In the genomic region with DNA sequence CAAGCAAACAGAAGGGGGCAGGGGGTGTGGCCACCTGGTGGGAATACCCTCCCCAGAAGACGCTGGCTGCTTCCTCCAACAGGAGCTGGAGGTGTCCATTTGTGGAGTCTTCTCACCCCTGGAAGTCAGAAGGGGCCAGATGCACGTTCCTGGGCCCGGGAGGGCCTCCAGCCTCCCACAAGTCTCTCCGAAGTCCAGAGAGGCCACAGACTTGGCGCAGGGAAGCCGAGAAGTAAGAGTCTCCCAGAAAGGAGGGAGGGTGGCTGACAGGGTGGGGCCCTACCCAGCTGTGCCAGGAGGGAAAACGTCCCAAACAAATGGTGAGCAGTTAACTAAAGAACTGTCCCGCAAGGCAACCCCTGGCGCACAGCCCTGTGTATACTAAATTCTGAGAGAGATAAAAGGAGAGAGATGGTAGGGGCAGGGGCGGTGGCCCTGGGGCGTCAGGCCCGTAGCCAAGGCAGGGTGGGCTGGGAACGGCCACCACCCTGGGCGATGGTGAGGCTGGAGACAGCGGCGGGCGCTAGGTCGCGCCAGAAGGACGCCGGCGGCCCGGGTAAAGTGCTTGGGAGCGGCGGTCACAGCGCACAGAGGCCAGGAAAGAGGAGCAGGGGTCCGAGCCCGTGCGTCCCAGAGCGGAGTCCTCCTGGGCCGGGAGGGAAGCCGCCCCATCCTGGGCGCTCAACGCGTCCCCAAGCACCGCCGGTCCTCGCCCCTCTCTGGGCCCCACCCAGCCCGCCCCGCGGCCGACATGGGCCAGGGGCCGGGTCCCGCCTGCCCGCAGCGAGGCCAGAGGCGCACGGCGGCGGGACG, we compare ENCODE assay signal across 9 cellular contexts. TPM values are rescaled to one million over a fixed set of nuclear protein-coding genes. Genes with fewer than 3 reads are reported as not detected.
A peak's percentile ranks its signal among the peaks of the same experiment; 100 is the strongest.
DNase-seq lines count a peak whose midpoint lies in the region; ATAC-seq and TF ChIP-seq lines count a peak whose summit lies in the region.
"Had no signal": no experiment of that assay in that cellular context is flagged by ENCODE, and none has a peak within 500 bp of the region (broad histone marks: within the 10 kb centered on the region; RNA-seq: fewer than 3 reads in every experiment).

No MANE protein-coding gene starts in this region.

- 5% methylated on average over 10 of the region's 51 CpGs for WGBS in esophagus muscularis mucosa
- WGBS in prostate gland, result 4% methylated on average over 44 of the region's 51 CpGs

- H3K4me3 ChIP-seq in esophagus muscularis mucosa (peak overlapping the region; percentile 50 to 63 (median 51)), prostate gland (peak overlapping the region; percentile 10 to 21)

- H3K27ac ChIP-seq in esophagus muscularis mucosa (replicated peaks in 1 of 4), result peak overlapping the region; percentile 30 to 47 (median 38)
- no peak overlapping the region for H3K27ac ChIP-seq in prostate gland
- H3K27ac ChIP-seq: uterus had no signal

- TF ChIP-seq POLR2A in esophagus muscularis mucosa (IDR thresholded peaks at IDR 0.05; ENCODE audit: low read depth) (no peak), prostate gland (IDR thresholded peaks at IDR 0.05) (no peak)

- ATAC-seq in GM21529 (IDR thresholded peaks at IDR 0.05; ENCODE audit: unreplicated experiment), result no peak
- ATAC-seq in GM18870 (IDR thresholded peaks at IDR 0.05; ENCODE audit: unreplicated experiment), result no peak
- ATAC-seq in HG02885 (IDR thresholded peaks at IDR 0.05; ENCODE audit: poor library complexity, unreplicated experiment), result no peak

- no peak for TF ChIP-seq EP300 in esophagus muscularis mucosa (IDR thresholded peaks at IDR 0.05)

- H3K9me3 ChIP-seq in esophagus muscularis mucosa (no peaks in the 10 kb centered on the region), prostate gland (no peaks in the 10 kb centered on the region)
- H3K9me3 ChIP-seq: uterus had no signal

- DNase-seq in D341Med (ENCODE audit: low spot score), result peak; percentile 61
- peak; percentile 7 for DNase-seq in NCI-H526 treated with DMSO at 0.1 percent for 48 hours (lab: John Stamatoyannopoulos, UW)
- DNase-seq in esophagus muscularis mucosa (ENCODE audit: extremely low spot score), result no peak
- DNase-seq in prostate gland (ENCODE audit: low spot score), result no peak
- no peak for DNase-seq in AG08395 (ENCODE audit: low spot score)
- DNase-seq: uterus had no signal

- peaks cover 0 to 67% (median 14%) of the 10 kb centered on the region in 4 donors for H3K27me3 ChIP-seq in esophagus muscularis mucosa
- peaks cover 15% of the 10 kb centered on the region for H3K27me3 ChIP-seq in prostate gland (replicated peaks; ENCODE audit: insufficient read depth)

- no peak for TF ChIP-seq CTCF in esophagus muscularis mucosa (IDR thresholded peaks at IDR 0.05)
- TF ChIP-seq CTCF in prostate gland (IDR thresholded peaks at IDR 0.05), result no peak

- H3K36me3 ChIP-seq in esophagus muscularis mucosa, result no peaks in the 10 kb centered on the region
- no peaks in the 10 kb centered on the region for H3K36me3 ChIP-seq in prostate gland
- H3K36me3 ChIP-seq: uterus had no signal

- H3K4me1 ChIP-seq in esophagus muscularis mucosa, result peaks cover 15 to 40% (median 36%) of the 10 kb centered on the region in 4 donors
- H3K4me1 ChIP-seq in prostate gland (replicated peaks), result peaks cover 7% of the 10 kb centered on the region

- intact Hi-C loops in esophagus muscularis mucosa (cut with DNase I) (no loop called here), prostate gland (cut with DNase I) (loop anchor here (10.0 kb wide), 1 partner anchor 124 kb away; no protein-coding TSS in a partner anchor)

RNA-seq across cellular contexts. Expression of gene CHD5, which starts 1.2 kb away (rescaled TPM):
- total RNA-seq in esophagus muscularis mucosa (10 to 100 TPM in 2 of 4 donors, 1 to 10 TPM in 2; 5.5 to 16.9 (median 12.0) TPM), prostate gland (10 to 100 TPM in 1 of 2 donors, 1 to 10 TPM in 1; 4.9 to 17.0 TPM)

RNA-seq across cellular contexts. Expression of gene RPL22, which starts 20.4 kb away (rescaled TPM):
- 100 to 1,000 TPM; 150 to 225 (median 218) TPM for total RNA-seq in esophagus muscularis mucosa
- 100 to 1,000 TPM; 121 to 213 TPM for total RNA-seq in prostate gland

RNA-seq across cellular contexts. Expression of gene RNF207, which starts 27.0 kb away (rescaled TPM):
- total RNA-seq in esophagus muscularis mucosa (10 to 100 TPM; 10.8 to 43.2 (median 20.2) TPM), prostate gland (10 to 100 TPM; 45.7 to 47.4 TPM)

RNA-seq across cellular contexts. Expression of gene ICMT, which starts 56.8 kb away (rescaled TPM):
- total RNA-seq in esophagus muscularis mucosa (10 to 100 TPM; 60.0 to 89.5 (median 77.8) TPM), prostate gland (10 to 100 TPM; 54.2 to 58.3 TPM)

Comparison
In these comparisons a context has a peak if more than half of its experiments do, and no peak if none do; other contexts are left out.
1. DNase-seq: peak in D341Med (single experiment) and NCI-H526 treated with DMSO at 0.1 percent for 48 hours (single experiment); none in esophagus muscularis mucosa (single experiment), prostate gland (single experiment) and AG08395 (single experiment).
2. H3K27ac ChIP-seq: peak in esophagus muscularis mucosa (4 of 4); none in prostate gland (0 of 2).